Comparison of ENCODE assay signal across 15 cellular contexts in the genomic region with DNA sequence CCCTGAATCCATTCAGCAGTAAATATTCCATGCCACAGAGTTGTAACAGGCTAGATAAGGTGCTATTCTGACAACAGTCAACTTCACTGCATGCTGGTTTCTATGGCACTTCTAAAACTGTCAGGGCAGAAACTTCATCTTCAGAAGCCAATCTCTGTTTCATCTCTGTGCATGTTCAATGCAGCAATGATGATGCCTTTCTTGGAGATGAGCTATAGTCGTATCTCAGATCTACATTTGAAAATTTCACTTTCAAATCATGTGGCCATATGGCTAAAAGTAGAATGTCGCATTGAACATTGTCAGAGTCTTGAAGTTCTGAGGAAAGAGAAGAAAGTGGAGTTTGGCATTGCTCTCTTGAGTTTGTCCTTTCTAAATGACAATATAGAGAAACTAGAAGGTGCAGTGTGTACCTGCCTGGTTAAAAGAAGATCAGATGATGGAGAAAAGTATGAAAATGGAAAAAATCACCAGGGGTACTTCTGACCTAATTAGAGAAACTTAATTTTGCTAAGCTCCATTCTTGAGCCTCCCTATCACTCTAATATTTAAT.
A peak's percentile ranks its signal among the peaks of the same experiment; 100 is the strongest.
DNase-seq lines count a peak whose midpoint lies in the region; ATAC-seq lines count a peak whose summit lies in the region.
"Had no signal": no experiment of that assay in that cellular context is flagged by ENCODE, and none has a peak within 500 bp of the region (broad histone marks: within the 10 kb centered on the region; RNA-seq: fewer than 3 reads in every experiment).

No MANE protein-coding gene starts in this region.

- H3K36me3 Mint-ChIP-seq in activated T-cell treated with anti-CD3 and anti-CD28 coated beads, Interleukin-2, amount 50 U/mL, for 24 hours (ENCODE audit: low read depth) = peaks cover 83% of the 10 kb centered on the region
- peaks cover 45 to 72% of the 10 kb centered on the region in 2 donors for H3K36me3 Mint-ChIP-seq in stimulated activated naive B cell treated with anti-CD40 and anti-IgM and Interleukin-4, amounts not matched to agents 10 μg/mL and 1 μg/mL and 100 μg/mL, for 72 hours

- H3K27me3 Mint-ChIP-seq in activated T-cell treated with anti-CD3 and anti-CD28 coated beads, Interleukin-2, amount 50 U/mL, for 24 hours = no peaks in the 10 kb centered on the region
- H3K27me3 Mint-ChIP-seq in stimulated activated naive B cell treated with anti-CD40 and anti-IgM and Interleukin-4, amounts not matched to agents 10 μg/mL and 1 μg/mL and 100 μg/mL, for 72 hours = no peaks in the 10 kb centered on the region
- H3K27me3 Mint-ChIP-seq: CD4-positive, CD25-positive, alpha-beta regulatory T cell had no signal

- ATAC-seq in GM21529 (IDR thresholded peaks at IDR 0.05; ENCODE audit: unreplicated experiment) (peak; percentile 77), HG03175 (IDR thresholded peaks at IDR 0.05; ENCODE audit: unreplicated experiment) (peak; percentile 46), GM18907 (IDR thresholded peaks at IDR 0.05; ENCODE audit: unreplicated experiment) (no peak)
- peak; percentile 72 to 73 for ATAC-seq in stimulated activated naive B cell treated with anti-CD40 and anti-IgM and Interleukin-4, amounts not matched to agents 10 μg/mL and 1 μg/mL and 100 μg/mL, for 72 hours (replicated peaks)
- ATAC-seq: mucosa of descending colon had no signal

- no peak overlapping the region for H3K4me3 Mint-ChIP-seq in activated T-cell treated with anti-CD3 and anti-CD28 coated beads, Interleukin-2, amount 50 U/mL, for 24 hours
- H3K4me3 Mint-ChIP-seq in stimulated activated naive B cell treated with anti-CD40 and anti-IgM and Interleukin-4, amounts not matched to agents 10 μg/mL and 1 μg/mL and 100 μg/mL, for 72 hours = no peak overlapping the region
- H3K4me3 Mint-ChIP-seq: CD4-positive, CD25-positive, alpha-beta regulatory T cell; H9 had no signal

- peak overlapping the region; percentile 78 for H3K27ac Mint-ChIP-seq in activated T-cell treated with anti-CD3 and anti-CD28 coated beads, Interleukin-2, amount 50 U/mL, for 24 hours
- H3K27ac Mint-ChIP-seq in stimulated activated naive B cell treated with anti-CD40 and anti-IgM and Interleukin-4, amounts not matched to agents 10 μg/mL and 1 μg/mL and 100 μg/mL, for 72 hours = peak overlapping the region; percentile 78
- H3K27ac Mint-ChIP-seq: H9 had no signal

- peaks cover 15% of the 10 kb centered on the region for H3K4me1 Mint-ChIP-seq in activated T-cell treated with anti-CD3 and anti-CD28 coated beads, Interleukin-2, amount 50 U/mL, for 24 hours (ENCODE audit: low read depth)
- peaks cover 5 to 28% of the 10 kb centered on the region in 2 donors for H3K4me1 Mint-ChIP-seq in stimulated activated naive B cell treated with anti-CD40 and anti-IgM and Interleukin-4, amounts not matched to agents 10 μg/mL and 1 μg/mL and 100 μg/mL, for 72 hours
- H3K4me1 Mint-ChIP-seq: H9 had no signal

- no peaks in the 10 kb centered on the region for H3K9me3 Mint-ChIP-seq in activated T-cell treated with anti-CD3 and anti-CD28 coated beads, Interleukin-2, amount 50 U/mL, for 24 hours
- no peaks in the 10 kb centered on the region for H3K9me3 Mint-ChIP-seq in stimulated activated naive B cell treated with anti-CD40 and anti-IgM and Interleukin-4, amounts not matched to agents 10 μg/mL and 1 μg/mL and 100 μg/mL, for 72 hours
- H3K9me3 Mint-ChIP-seq: CD4-positive, CD25-positive, alpha-beta regulatory T cell; H9 had no signal

- no peak for DNase-seq in activated T-cell treated with anti-CD3 and anti-CD28 coated beads, Interleukin-2, amount 50 U/mL, for 24 hours
- DNase-seq in activated T-cell treated with anti-CD3 and anti-CD28 coated beads for 4 hours = no peak
- DNase-seq in stimulated activated naive B cell treated with anti-CD40 and anti-IgM and Interleukin-4, amounts not matched to agents 10 μg/mL and 1 μg/mL and 100 μg/mL, for 72 hours = no peak
- DNase-seq in SHP77 (lab: John Stamatoyannopoulos, UW) = no peak
- no peak for DNase-seq in SKM-1 (lab: John Stamatoyannopoulos, UW; ENCODE audit: unreplicated experiment)
- DNase-seq: CD4-positive, CD25-positive, alpha-beta regulatory T cell; cerebellar nuclear complex; H9; mucosa of descending colon; NCI-H1105 treated with DMSO at 0.1 percent for 48 hours; NCI-H345; small intestine had no signal
